ENCODE assay signal across 8 cellular contexts in genomic region chr14:77098470-77099353, GRCh38. TPM values are rescaled to one million over a fixed set of nuclear protein-coding genes. Genes with fewer than 3 reads are reported as not detected.
A peak's percentile ranks its signal among the peaks of the same experiment; 100 is the strongest.
DNase-seq lines count a peak whose midpoint lies in the region; ATAC-seq and TF ChIP-seq lines count a peak whose summit lies in the region.

No MANE protein-coding gene starts in this region.

- H3K27ac Mint-ChIP-seq in brain: peak overlapping the region; percentile 92 to 99 (median 97)

- H3K4me3 Mint-ChIP-seq in brain: peak overlapping the region; percentile 88 to 95 (median 91)

- H3K27ac ChIP-seq in OCI-LY7 (ENCODE audit: low read depth, low read length, poor library complexity, severe bottlenecking): peak overlapping the region; percentile 56
- peak overlapping the region; percentile 94 for H3K27ac ChIP-seq in iPS-20b (ENCODE audit: low read length)

- peak overlapping the region; percentile 82 for H3K4me3 ChIP-seq in OCI-LY7 (ENCODE audit: low read depth, low read length, poor library complexity, severe bottlenecking)
- peak overlapping the region; percentile 79 for H3K4me3 ChIP-seq in iPS-20b (ENCODE audit: low read length)
- H3K4me3 ChIP-seq in skeletal muscle satellite cell (ENCODE audit: low read length): peak overlapping the region; percentile 98

- peaks cover 10% of the 10 kb centered on the region for H3K27me3 Mint-ChIP-seq in brain

- DNase-seq in DMS53 (lab: John Stamatoyannopoulos, UW) (peak; percentile 56), DMS53 treated with DMSO at 0.1 percent for 48 hours (lab: John Stamatoyannopoulos, UW; ENCODE audit: unreplicated experiment) (no peak), OCI-LY7 (ENCODE audit: low spot score) (peak; percentile 20), DMS153 (lab: John Stamatoyannopoulos, UW) (no peak)

- no peaks in the 10 kb centered on the region for H3K9me2 ChIP-seq in OCI-LY7 (ENCODE audit: insufficient read depth, low read length)

- H3K4me2 ChIP-seq in OCI-LY7 (ENCODE audit: low read length) (peak overlapping the region; percentile 96), skeletal muscle satellite cell (ENCODE audit: low read length) (peak overlapping the region; percentile 87)

- TF ChIP-seq CTCF in OCI-LY7 (conservative IDR thresholded peaks at IDR 0.05; ENCODE audit: low read length) (no peak), brain (conservative IDR thresholded peaks at IDR 0.05) (no peak)

- peaks cover 58% of the 10 kb centered on the region; the same call in 1 of the 2 replicates for H3K79me2 ChIP-seq in OCI-LY7 (ENCODE audit: insufficient read depth, low read depth, low read length)

- no peaks in the 10 kb centered on the region for H4K20me1 ChIP-seq in OCI-LY7 (ENCODE audit: insufficient read depth, low read length)

- no peak for ATAC-seq in GM21526 (IDR thresholded peaks at IDR 0.05; ENCODE audit: low FRiP score, unreplicated experiment)

- H3K27me3 ChIP-seq in iPS-20b (ENCODE audit: insufficient read depth, low read length) (no peaks in the 10 kb centered on the region), skeletal muscle satellite cell (ENCODE audit: control insufficient read depth, insufficient read depth, low read length) (no peaks in the 10 kb centered on the region)

- H3K36me3 Mint-ChIP-seq in brain: peaks cover 4% of the 10 kb centered on the region

- peak overlapping the region; percentile 94 for H3K9ac ChIP-seq in iPS-20b (ENCODE audit: low read depth, low read length)
- peak overlapping the region; percentile 90 for H3K9ac ChIP-seq in skeletal muscle satellite cell (ENCODE audit: low read depth, low read length)

- peaks cover 88% of the 10 kb centered on the region for H3K4me1 Mint-ChIP-seq in brain

- POLR2A ChIA-PET in OCI-LY7 (lab: Charles Lee): interaction anchor here (0.6 to 3.4 kb wide), 12 partner anchors 10 to 915 kb away, joined by 3 to 51 read pairs (median 3); partner anchors contain the start of gene ZDHHC22

- no TSS peak for BruUV-seq in OCI-LY7 (replicated peaks; lab: Mats Ljungman, UMichigan)

- H3K9me3 ChIP-seq in OCI-LY7 (ENCODE audit: low read length): no peaks in the 10 kb centered on the region
- H3K9me3 ChIP-seq in iPS-20b (ENCODE audit: insufficient read depth, low read depth, low read length): no peaks in the 10 kb centered on the region
- H3K9me3 ChIP-seq in skeletal muscle satellite cell (replicated peaks; ENCODE audit: low read length): no peaks in the 10 kb centered on the region

- H3K36me3 ChIP-seq in OCI-LY7 (ENCODE audit: insufficient read depth, low read length) (peaks cover 7% of the 10 kb centered on the region; the same call in 1 of the 2 replicates), iPS-20b (ENCODE audit: insufficient read depth, low read depth, low read length) (0 out of 2 replicates have a peak, but pooled peaks cover under 1% of the 10 kb centered on the region), skeletal muscle satellite cell (ENCODE audit: insufficient read depth, low read length) (no peaks in the 10 kb centered on the region)

- H3K4me1 ChIP-seq in OCI-LY7 (ENCODE audit: insufficient read depth, low read length, poor library complexity, severe bottlenecking): peaks cover 49% of the 10 kb centered on the region
- peaks cover 21% of the 10 kb centered on the region for H3K4me1 ChIP-seq in iPS-20b (ENCODE audit: insufficient read depth, low read length)
- peaks cover 24% of the 10 kb centered on the region for H3K4me1 ChIP-seq in skeletal muscle satellite cell (ENCODE audit: control insufficient read depth, insufficient read depth, low read length)

- H2AFZ ChIP-seq in OCI-LY7 (ENCODE audit: low read length): peak overlapping the region; percentile 46; the same call in 1 of the 2 replicates

- CTCF ChIA-PET in OCI-LY7 (lab: Charles Lee; ENCODE audit: unreplicated experiment): interaction anchor here (0.5 to 2.0 kb wide), 3 partner anchors 13 to 54 kb away, joined by 3 to 10 read pairs (median 7); no protein-coding TSS in a partner anchor

- no peaks in the 10 kb centered on the region for H3K9me3 Mint-ChIP-seq in brain

- intact Hi-C loops in OCI-LY7 (cut with micrococcal nuclease; ENCODE audit: unreplicated experiment): loop anchor here (1.0 to 10.0 kb wide), 5 partner anchors 23 to 374 kb away; partner anchors contain the start of genes GSTZ1 and POMT2

RNA-seq across cellular contexts. Expression of gene CIPC, which starts 0.7 kb away (rescaled TPM):
- total RNA-seq in OCI-LY7 (2014; rRNA removed; shearing (Covaris generic)): 31.7 and 43.4 TPM in 2 replicates
- 20.9 and 24.1 TPM in 2 replicates for total RNA-seq in OCI-LY7 (2022)
- 18.4 TPM for polyA plus RNA-seq in brain (ENCODE audit: insufficient read depth, low read depth, low replicate concordance)
- 9.9 and 10.5 TPM in 2 replicates for total RNA-seq in skeletal muscle satellite cell (2012; rRNA removed)

RNA-seq across cellular contexts. Expression of gene ZDHHC22, which starts 42.9 kb away (rescaled TPM):
- not detected in 2 replicates for total RNA-seq in OCI-LY7 (2014; rRNA removed; shearing (Covaris generic))
- total RNA-seq in OCI-LY7 (2022): not detected in 2 replicates
- polyA plus RNA-seq in brain (ENCODE audit: insufficient read depth, low read depth, low replicate concordance): 30.2 TPM
- total RNA-seq in skeletal muscle satellite cell (2012; rRNA removed): not detected in 2 replicates

Comparison
In these comparisons a context has a peak if more than half of its experiments do, and no peak if none do; other contexts are left out.
1. DNase-seq: peak in DMS53 (single experiment) and OCI-LY7 (single experiment); none in DMS53 treated with DMSO at 0.1 percent for 48 hours (single experiment) and DMS153 (single experiment).
2. Peak in every context shown above with its lines, with median percentiles within 50 percentile points of each other: H3K4me3 ChIP-seq.